8 cellular contexts compared by ENCODE assay signal in genomic region chr6:27772261-27773001, GRCh38.
DNase-seq lines count a peak whose midpoint lies in the region; ATAC-seq, FAIRE-seq and TF ChIP-seq lines count a peak whose summit lies in the region.

No MANE protein-coding gene starts in this region.

- dilution Hi-C loops in endothelial cell of umbilical vein (cut with MboI; ENCODE audit: extremely low pct_ligation_motif_present, low sequenced_read_pairs), result no loop called here

- H3K9me1 ChIP-seq in endothelial cell of umbilical vein (replicated peaks; ENCODE audit: control insufficient read depth, extremely low read depth, insufficient read depth, low read length), result no peaks in the 10 kb centered on the region

- CTCF ChIA-PET in endothelial cell of umbilical vein (lab: Charles Lee), result interaction anchor here (0.6 to 5.6 kb wide), 39 partner anchors 9 to 1730 kb away, joined by 3 to 210 read pairs (median 5); a partner anchor contains a TSS

- H3K4me2 ChIP-seq in endothelial cell of umbilical vein (ENCODE audit: insufficient read depth, low read length), result peak overlapping the region; percentile 27

- H3K4me1 ChIP-seq in endothelial cell of umbilical vein (ENCODE audit: control insufficient read depth, extremely low read depth, insufficient read depth, low read length), result peaks cover 2% of the 10 kb centered on the region

- H3K4me3 ChIP-seq in endothelial cell of umbilical vein (replicated peaks in 1 of 3; ENCODE audit: insufficient read depth in 1 of 3, low read depth in 1 of 3, low read length in 3 of 3), result no peak overlapping the region

- H3K27ac ChIP-seq in endothelial cell of umbilical vein (ENCODE audit: insufficient read depth, low read depth, low read length), result no peak overlapping the region

- ATAC-seq in GM18868 (IDR thresholded peaks at IDR 0.05; ENCODE audit: unreplicated experiment), result peak; percentile 81

- no peak for TF ChIP-seq POLR2A in endothelial cell of umbilical vein (IDR thresholded peaks at IDR 0.05; ENCODE audit: low read depth, low read length)

- intact Hi-C loops in endothelial cell of umbilical vein (cut with micrococcal nuclease), result loop anchor here (1.0 kb wide), 2 partner anchors 24 to 123 kb away; no protein-coding TSS in a partner anchor

- H3K36me3 ChIP-seq in endothelial cell of umbilical vein (ENCODE audit: control insufficient read depth in 2 of 2, extremely low read depth in 1 of 2, insufficient read depth in 2 of 2, low read length in 2 of 2), result no peaks in the 10 kb centered on the region

- DNase-seq in A172 (ENCODE audit: low spot score) (peak; percentile 64), HK-2 (ENCODE audit: unreplicated experiment) (peak; percentile 79), NCI-H82 treated with DMSO at 0.1 percent for 48 hours (lab: John Stamatoyannopoulos, UW; ENCODE audit: unreplicated experiment) (peak; percentile 82), endothelial cell of umbilical vein (ENCODE audit: low read depth, low spot score) (peak; percentile 77), middle frontal gyrus (ENCODE audit: extremely low spot score, low spot score) (peak; percentile 48)
- DNase-seq in activated CD8-positive, alpha-beta memory T cell treated with anti-CD3 and anti-CD28 coated beads for 48 hours (ENCODE audit: low read depth in 2 of 3, low spot score in 2 of 3), result peak; percentile 70 to 78 (median 73)
- peak; percentile 70 to 72 for DNase-seq in stimulated activated CD8-positive, alpha-beta memory T cell treated with anti-CD3 and anti-CD28 coated beads, Interleukin-4, amount 100 ng/mL, for 1 hour (ENCODE audit: low read depth in 2 of 2, low spot score in 1 of 2)

- peak; percentile 90 for FAIRE-seq in endothelial cell of umbilical vein (lab: Jason Lieb, UNC)

- TF ChIP-seq CTCF in endothelial cell of umbilical vein (IDR thresholded peaks at IDR 0.05; ENCODE audit: extremely low read depth in 1 of 2, insufficient read depth in 1 of 2, low read depth in 1 of 2, low read length in 2 of 2), result peak; percentile 92 to 99

- peak overlapping the region; percentile 82 for H2AFZ ChIP-seq in endothelial cell of umbilical vein (ENCODE audit: low read depth, low read length)

- H3K79me2 ChIP-seq in endothelial cell of umbilical vein (ENCODE audit: control insufficient read depth, insufficient read depth, low read length), result no peaks in the 10 kb centered on the region

- H3K9ac ChIP-seq in endothelial cell of umbilical vein (replicated peaks; ENCODE audit: extremely low read depth, insufficient read depth, low read length), result no peak overlapping the region

- BruUV-seq in endothelial cell of umbilical vein (replicated peaks; lab: Mats Ljungman, UMichigan), result no TSS peak

- H4K20me1 ChIP-seq in endothelial cell of umbilical vein (replicated peaks; ENCODE audit: control insufficient read depth, extremely low read depth, insufficient read depth, low read length), result no peaks in the 10 kb centered on the region

- no peaks in the 10 kb centered on the region for H3K9me3 ChIP-seq in endothelial cell of umbilical vein (replicated peaks; ENCODE audit: control insufficient read depth, insufficient read depth, low read length)

- peaks cover 16 to 20% of the 10 kb centered on the region in 2 experiments for H3K27me3 ChIP-seq in endothelial cell of umbilical vein (ENCODE audit: control insufficient read depth in 2 of 2, insufficient read depth in 2 of 2, low read length in 2 of 2)

- POLR2A ChIA-PET in endothelial cell of umbilical vein (lab: Charles Lee), result interaction anchor here (1.0 kb wide), 2 partner anchors 23 to 120 kb away, joined by 3 to 5 read pairs; a partner anchor contains a TSS

TF ChIP-seq in endothelial cell of umbilical vein, 7 proteins besides CTCF, POLR2A, EP300 and RAD21:
- TF ChIP-seq EZH2 (IDR thresholded peaks at IDR 0.05; ENCODE audit: borderline replicate concordance, low read depth, low read length, severe bottlenecking), result peak; percentile 30
- no peak for TF ChIP-seq FOS (IDR thresholded peaks at IDR 0.05; ENCODE audit: borderline replicate concordance, insufficient read depth, low read length)
- TF ChIP-seq POLR2AphosphoS5 (IDR thresholded peaks at IDR 0.05; ENCODE audit: insufficient read depth, low read depth, low read length), result no peak
